Comparison of ENCODE assay signal across 21 cellular contexts in genomic region chr6:4664911-4665310, GRCh38.
DNase-seq lines count a peak whose midpoint lies in the region; ATAC-seq, FAIRE-seq and TF ChIP-seq lines count a peak whose summit lies in the region.
"Had no signal": no experiment of that assay in that cellular context is flagged by ENCODE, and none has a peak within 500 bp of the region (broad histone marks: within the 10 kb centered on the region; RNA-seq: fewer than 3 reads in every experiment).

No MANE protein-coding gene starts in this region.

- TF ChIP-seq CTCF in IMR-90 (conservative IDR thresholded peaks at IDR 0.05; ENCODE audit: low read depth, low read length) (no peak), K562 (IDR thresholded peaks at IDR 0.05 in 2 of 3, conservative IDR thresholded peaks at IDR 0.05 in 1 of 3; ENCODE audit: insufficient read depth in 2 of 3, low read depth in 1 of 3, low read length in 3 of 3) (no peak), vagina (IDR thresholded peaks at IDR 0.05) (no peak)

- no peaks in the 10 kb centered on the region for H3K9me3 ChIP-seq in IMR-90 (ENCODE audit: control insufficient read depth, insufficient read depth, low read length)
- no peaks in the 10 kb centered on the region for H3K9me3 ChIP-seq in K562 (replicated peaks; ENCODE audit: control insufficient read depth, insufficient read depth, low read depth, low read length)
- H3K9me3 ChIP-seq in mesenchymal stem cell (ENCODE audit: control insufficient read depth, low read length), result no peaks in the 10 kb centered on the region
- no peaks in the 10 kb centered on the region for H3K9me3 ChIP-seq in vagina
- no peaks in the 10 kb centered on the region for H3K9me3 ChIP-seq in aorta (ENCODE audit: control insufficient read depth, low read length)
- H3K9me3 ChIP-seq: SK-N-SH had no signal

- H3K9ac ChIP-seq in IMR-90 (ENCODE audit: low read depth, low read length), result no peak overlapping the region
- H3K9ac ChIP-seq in K562 (ENCODE audit: insufficient read depth in 1 of 2, low read depth in 2 of 2, low read length in 2 of 2), result no peak overlapping the region
- peak overlapping the region; percentile 48 for H3K9ac ChIP-seq in mesenchymal stem cell (ENCODE audit: low read length)
- H3K9ac ChIP-seq: SK-N-SH had no signal

- H3K18ac ChIP-seq in IMR-90 (ENCODE audit: low read depth, low read length), result no peak overlapping the region
- H3K18ac ChIP-seq in mesenchymal stem cell (ENCODE audit: low read depth in 1 of 2, low read length in 2 of 2), result no peak overlapping the region

- TF ChIP-seq RAD21 in IMR-90 (IDR thresholded peaks at IDR 0.05; ENCODE audit: low read length), result no peak
- TF ChIP-seq RAD21 in K562 (CRISPR knock-in tag; conservative IDR thresholded peaks at IDR 0.05 in 1 of 2, IDR thresholded peaks at IDR 0.05 in 1 of 2), result no peak

- dilution Hi-C loops in IMR-90 (cut with HindIII; ENCODE audit: low sequenced_read_pairs, unreplicated experiment), result no loop called here

- H2AK5ac ChIP-seq in IMR-90 (ENCODE audit: low read depth, low read length) (peak overlapping the region; percentile 25; the same call in 1 of the 2 replicates), mesenchymal stem cell (ENCODE audit: low read length, severe bottlenecking) (no peak overlapping the region)

- H2BK120ac ChIP-seq in IMR-90 (ENCODE audit: low read depth, low read length) (no peak overlapping the region), mesenchymal stem cell (ENCODE audit: low read depth, low read length) (no peak overlapping the region)

- in situ Hi-C loops in IMR-90 (cut with MboI; ENCODE audit: low sequenced_read_pairs), result no loop called here
- in situ Hi-C loops in K562 (cut with MboI), result no loop called here

- no peak for TF ChIP-seq POLR2A in IMR-90 (IDR thresholded peaks at IDR 0.05; ENCODE audit: low read depth, low read length)
- no peak for TF ChIP-seq POLR2A in K562 (conservative IDR thresholded peaks at IDR 0.05)
- TF ChIP-seq POLR2A in vagina (IDR thresholded peaks at IDR 0.05), result no peak

- no peak overlapping the region for H2BK5ac ChIP-seq in IMR-90 (ENCODE audit: low read depth, low read length, poor library complexity, severe bottlenecking)
- no peak overlapping the region for H2BK5ac ChIP-seq in mesenchymal stem cell (ENCODE audit: low read depth, low read length, poor library complexity, severe bottlenecking)

- H2AFZ ChIP-seq in IMR-90 (replicated peaks; ENCODE audit: low read length, poor library complexity) (no peak overlapping the region), K562 (ENCODE audit: low read depth, low read length) (peak overlapping the region; percentile 62), mesenchymal stem cell (ENCODE audit: low read depth, low read length) (no peak overlapping the region)

- H3K79me2 ChIP-seq in K562 (ENCODE audit: control insufficient read depth, insufficient read depth, low read length), result no peaks in the 10 kb centered on the region

- intact Hi-C loops in IMR-90 (cut with micrococcal nuclease), result no loop called here
- intact Hi-C loops in K562 (cut with micrococcal nuclease), result no loop called here
- intact Hi-C loops in vagina (cut with DNase I), result loop anchor here (10.0 kb wide), 1 partner anchor 110 kb away; the partner anchor contains the start of gene CDYL
- intact Hi-C loops in aorta (cut with DNase I), result loop anchor here in 1 of 2 donors (10.0 kb wide), 1 partner anchor 50 kb away; no protein-coding TSS in a partner anchor

- ATAC-seq in IMR-90 (ENCODE audit: low read depth) (no peak), K562 (no peak), HG02571 (IDR thresholded peaks at IDR 0.05; ENCODE audit: unreplicated experiment) (no peak), aorta (ENCODE audit: low FRiP score) (no peak), GM21825 (IDR thresholded peaks at IDR 0.05; ENCODE audit: unreplicated experiment) (no peak)
- ATAC-seq: CD8-positive, alpha-beta T cell had no signal

- H3K4ac ChIP-seq in IMR-90 (ENCODE audit: low read depth, low read length) (no peak overlapping the region), mesenchymal stem cell (ENCODE audit: low read depth in 1 of 2, low read length in 2 of 2) (no peak overlapping the region)

- DNase-seq in IMR-90, result no peak
- no peak for DNase-seq in K562 (ENCODE audit: extremely low read depth in 1 of 4, low spot score in 3 of 4)
- DNase-seq in mesenchymal stem cell, result no peak
- peak in 1 of 2 donors; percentile 43 for DNase-seq in vagina (ENCODE audit: extremely low spot score in 2 of 2)
- DNase-seq in aorta, result no peak
- DNase-seq: GM23248, H7, KG1, MM.1S, NCI-H2029, NCI-H2171, NCI-H226, NCI-H510A, SK-N-SH had no signal

- no peak overlapping the region for H2BK20ac ChIP-seq in IMR-90 (ENCODE audit: low read depth, low read length)

- H2BK12ac ChIP-seq in mesenchymal stem cell (ENCODE audit: low read length in 2 of 2), result no peak overlapping the region

- no peaks in the 10 kb centered on the region for H3K79me1 ChIP-seq in IMR-90 (ENCODE audit: low read depth in 1 of 2, low read length in 2 of 2)
- H3K79me1 ChIP-seq in mesenchymal stem cell (replicated peaks; ENCODE audit: low read length, poor library complexity, severe bottlenecking), result no peaks in the 10 kb centered on the region

- H4K8ac ChIP-seq in IMR-90 (ENCODE audit: low read depth in 2 of 2, low read length in 2 of 2) (no peak overlapping the region), mesenchymal stem cell (ENCODE audit: low read length) (no peak overlapping the region)

- H3K14ac ChIP-seq in IMR-90 (replicated peaks; ENCODE audit: low read depth, low read length), result no peak overlapping the region
- no peak overlapping the region for H3K14ac ChIP-seq in mesenchymal stem cell (ENCODE audit: low read length in 2 of 2)

- H3K27ac ChIP-seq in IMR-90 (ENCODE audit: insufficient read depth, low read length), result no peak overlapping the region
- no peak overlapping the region for H3K27ac ChIP-seq in K562 (ENCODE audit: extremely low read depth, low read depth, low read length)
- no peak overlapping the region for H3K27ac ChIP-seq in mesenchymal stem cell (ENCODE audit: low read length, poor library complexity, severe bottlenecking)
- peak overlapping the region; percentile 68 for H3K27ac ChIP-seq in vagina
- H3K27ac ChIP-seq in aorta (ENCODE audit: low read depth in 1 of 2, low read length in 2 of 2), result no peak overlapping the region
- H3K27ac ChIP-seq: C4-2B had no signal

- no peak overlapping the region for H3K23ac ChIP-seq in IMR-90 (ENCODE audit: low read depth, low read length)
- H3K23ac ChIP-seq in mesenchymal stem cell (ENCODE audit: low read length in 2 of 2), result no peak overlapping the region

- no peak overlapping the region for H4K5ac ChIP-seq in IMR-90 (ENCODE audit: low read depth, low read length)

- H4K91ac ChIP-seq in IMR-90 (ENCODE audit: insufficient read depth, low read depth, low read length) (no peak overlapping the region), mesenchymal stem cell (ENCODE audit: low read length) (no peak overlapping the region)

- peaks cover 26% of the 10 kb centered on the region for H3K9me1 ChIP-seq in IMR-90 (ENCODE audit: insufficient read depth, low read length)
- H3K9me1 ChIP-seq in K562 (ENCODE audit: control insufficient read depth, insufficient read depth, low read length), result no peaks in the 10 kb centered on the region

- BruUV-seq in IMR-90 (replicated peaks; lab: Mats Ljungman, UMichigan), result no TSS peak
- no TSS peak for BruUV-seq in K562 (replicated peaks; lab: Mats Ljungman, UMichigan)

- H3K4me3 ChIP-seq in IMR-90 (ENCODE audit: insufficient read depth, low read depth, low read length) (no peak overlapping the region), K562 (no peak overlapping the region), mesenchymal stem cell (ENCODE audit: insufficient read depth in 1 of 2, low read depth in 1 of 2, low read length in 2 of 2) (no peak overlapping the region), vagina (no peak overlapping the region), aorta (ENCODE audit: low read length in 2 of 2) (no peak overlapping the region)
- H3K4me3 ChIP-seq: GM23248 had no signal

- CTCF ChIA-PET in IMR-90 (lab: Yijun Ruan, JAX), result no interaction called here
- CTCF ChIA-PET in K562 (lab: Yijun Ruan, JAX; ENCODE audit: low intra/inter-chr PET ratio), result interaction anchor here (0.6 kb wide), 1 partner anchor 502 kb away, joined by 3 read pairs; no protein-coding TSS in a partner anchor

- H3K36me3 ChIP-seq in IMR-90 (ENCODE audit: control insufficient read depth, insufficient read depth, low read length) (no peaks in the 10 kb centered on the region), K562 (ENCODE audit: control insufficient read depth, insufficient read depth, low read length) (no peaks in the 10 kb centered on the region), mesenchymal stem cell (ENCODE audit: control insufficient read depth in 1 of 2, insufficient read depth in 2 of 2, low read depth in 1 of 2, low read length in 2 of 2) (no peaks in the 10 kb centered on the region), vagina (no peaks in the 10 kb centered on the region), aorta (ENCODE audit: control insufficient read depth in 1 of 2, insufficient read depth in 2 of 2, low read length in 1 of 2) (no peaks in the 10 kb centered on the region)

- H4K20me1 ChIP-seq in IMR-90 (ENCODE audit: insufficient read depth, low read length) (no peaks in the 10 kb centered on the region), K562 (replicated peaks; ENCODE audit: control insufficient read depth, insufficient read depth, low read length) (no peaks in the 10 kb centered on the region)

- H3K4me2 ChIP-seq in IMR-90 (ENCODE audit: low read depth, low read length) (no peak overlapping the region), K562 (ENCODE audit: insufficient read depth, low read length) (no peak overlapping the region), mesenchymal stem cell (ENCODE audit: low read length, poor library complexity, severe bottlenecking) (no peak overlapping the region)

- H2BK15ac ChIP-seq in IMR-90 (ENCODE audit: low read depth, low read length), result no peak overlapping the region
- H2BK15ac ChIP-seq in mesenchymal stem cell (ENCODE audit: low read depth, poor library complexity, severe bottlenecking), result no peak overlapping the region

- no peak for FAIRE-seq in K562 (lab: Jason Lieb, UNC)
- FAIRE-seq: GM19239, HTR-8/SVneo, RCC 7860 had no signal

- POLR2A ChIA-PET in IMR-90 (lab: Charles Lee; ENCODE audit: unreplicated experiment), result interaction anchor here (0.6 kb wide), 1 partner anchor 9 kb away, joined by 3 read pairs; no protein-coding TSS in a partner anchor
- POLR2A ChIA-PET in K562 (lab: Yijun Ruan, JAX), result interaction anchor here (1.3 to 1.4 kb wide), 2 partner anchors 8 to 17 kb away, joined by 3 to 5 read pairs; no protein-coding TSS in a partner anchor

- H3K4me1 ChIP-seq in IMR-90 (ENCODE audit: control insufficient read depth, insufficient read depth, low read length), result peaks cover 7% of the 10 kb centered on the region
- peaks cover 12 to 46% of the 10 kb centered on the region in 2 experiments for H3K4me1 ChIP-seq in K562 (replicated peaks in 1 of 2; ENCODE audit: control insufficient read depth in 2 of 2, insufficient read depth in 2 of 2, low read length in 2 of 2)
- H3K4me1 ChIP-seq in mesenchymal stem cell (ENCODE audit: control insufficient read depth, insufficient read depth, low read depth, low read length), result peaks cover 7% of the 10 kb centered on the region
- peaks cover 6% of the 10 kb centered on the region for H3K4me1 ChIP-seq in vagina
- H3K4me1 ChIP-seq in aorta (ENCODE audit: control insufficient read depth in 1 of 2, insufficient read depth in 2 of 2, low read length in 2 of 2), result no peaks in the 10 kb centered on the region

- 80% methylated on average over 2 of the region's 6 CpGs; no CpG with 5 or more reads in 1 of the 2 experiments for WGBS in IMR-90 (ENCODE audit: extremely low coverage in 2 of 2, insufficient read length in 1 of 2), 2 experiments
- WGBS in K562 (ENCODE audit: insufficient coverage, low coverage, missing lambda C conversion rate), result 42% methylated on average over 5 of the region's 6 CpGs
- 93% methylated on average over 6 of the region's 6 CpGs for whole genome bisulfite sequencing in mesenchymal stem cell
- 96 to 97% methylated on average over 6 of the region's 6 CpGs for WGBS in aorta, 2 donors

- H2AK9ac ChIP-seq in IMR-90 (replicated peaks; ENCODE audit: low read depth, low read length, poor library complexity), result no peak overlapping the region

- H3K27me3 ChIP-seq in IMR-90 (ENCODE audit: control insufficient read depth, insufficient read depth, low read length) (no peaks in the 10 kb centered on the region), K562 (ENCODE audit: control insufficient read depth in 2 of 2, insufficient read depth in 2 of 2, low read length in 2 of 2) (no peaks in the 10 kb centered on the region), mesenchymal stem cell (ENCODE audit: control insufficient read depth in 1 of 2, insufficient read depth in 1 of 2, low read length in 2 of 2) (no peaks in the 10 kb centered on the region), vagina (no peaks in the 10 kb centered on the region), aorta (ENCODE audit: control insufficient read depth in 1 of 2, insufficient read depth in 2 of 2, low read length in 1 of 2) (no peaks in the 10 kb centered on the region)

- H3K56ac ChIP-seq in IMR-90 (ENCODE audit: extremely low read depth, insufficient read depth, low read length), result no peak overlapping the region

- TF ChIP-seq EP300 in K562 (IDR thresholded peaks at IDR 0.05; ENCODE audit: low read length), result no peak
